1 cellular context compared by ENCODE assay signal in the genomic region with DNA sequence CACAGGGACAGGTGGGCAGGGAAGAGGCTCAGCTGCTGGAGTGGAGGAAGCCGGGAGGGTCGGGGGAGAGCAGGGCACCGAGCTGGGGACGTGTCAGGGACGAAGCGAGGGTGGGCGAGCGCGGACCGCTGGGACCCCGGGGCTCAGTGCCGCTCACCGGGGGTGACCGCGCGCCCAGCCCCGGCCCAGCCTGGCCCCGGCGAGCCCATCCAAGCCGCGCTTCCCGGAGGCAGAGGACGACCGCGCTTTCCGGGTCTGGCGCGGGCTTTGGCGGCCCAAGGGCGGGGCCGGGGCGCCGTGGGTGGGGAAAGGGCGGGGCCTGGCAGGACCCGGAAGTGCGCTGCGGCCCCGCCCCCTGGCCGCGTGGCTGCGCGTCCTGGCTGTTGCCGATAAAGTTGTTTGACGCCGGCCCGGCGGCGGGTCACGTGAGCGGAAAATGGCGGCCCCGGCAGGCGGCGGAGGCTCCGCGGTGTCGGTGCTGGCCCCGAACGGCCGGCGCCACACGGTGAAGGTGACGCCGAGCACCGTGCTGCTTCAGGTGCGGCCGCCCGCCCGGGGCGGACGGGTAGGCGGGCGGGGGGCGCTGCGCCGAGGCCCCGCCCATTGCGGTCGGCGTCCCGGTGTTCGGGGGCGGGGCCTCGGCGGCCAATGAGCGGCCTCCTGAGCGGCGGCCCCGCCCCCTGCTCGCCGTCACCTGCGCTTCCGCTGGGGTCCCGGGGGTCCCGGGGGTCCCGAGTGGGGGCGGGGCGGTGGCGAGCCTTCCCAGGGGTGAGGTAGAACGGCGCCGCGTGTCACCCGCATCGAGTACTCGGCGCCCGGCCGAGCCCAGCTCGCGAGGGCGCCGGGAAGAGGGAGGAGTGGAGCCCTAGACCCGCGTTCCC.
TF ChIP-seq lines count a peak whose summit lies in the region.

A gene with protein sequence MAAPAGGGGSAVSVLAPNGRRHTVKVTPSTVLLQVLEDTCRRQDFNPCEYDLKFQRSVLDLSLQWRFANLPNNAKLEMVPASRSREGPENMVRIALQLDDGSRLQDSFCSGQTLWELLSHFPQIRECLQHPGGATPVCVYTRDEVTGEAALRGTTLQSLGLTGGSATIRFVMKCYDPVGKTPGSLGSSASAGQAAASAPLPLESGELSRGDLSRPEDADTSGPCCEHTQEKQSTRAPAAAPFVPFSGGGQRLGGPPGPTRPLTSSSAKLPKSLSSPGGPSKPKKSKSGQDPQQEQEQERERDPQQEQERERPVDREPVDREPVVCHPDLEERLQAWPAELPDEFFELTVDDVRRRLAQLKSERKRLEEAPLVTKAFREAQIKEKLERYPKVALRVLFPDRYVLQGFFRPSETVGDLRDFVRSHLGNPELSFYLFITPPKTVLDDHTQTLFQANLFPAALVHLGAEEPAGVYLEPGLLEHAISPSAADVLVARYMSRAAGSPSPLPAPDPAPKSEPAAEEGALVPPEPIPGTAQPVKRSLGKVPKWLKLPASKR (plus strand): TSS at position 419 of the 881 bp plus-strand sequence. CDS start 18 bp downstream, at position 437.

TF ChIP-seq in HepG2, 621 proteins besides CTCF, POLR2A, EP300 and RAD21 (continued from another document and continues in another):
- TF ChIP-seq GMEB2 (CRISPR knock-in tag; IDR thresholded peaks at IDR 0.05; ENCODE audit: low read depth) (peak; percentile 92), HDAC1 (CRISPR knock-in tag; IDR thresholded peaks at IDR 0.05) (peak; percentile 87), MAFG (CRISPR knock-in tag; IDR thresholded peaks at IDR 0.05) (no peak), DNMT1 (CRISPR knock-in tag; IDR thresholded peaks at IDR 0.05) (0 out of 2 replicates have a peak, but pooled peaks have one; percentile 24), SOX6 (IDR thresholded peaks at IDR 0.05) (no peak), SOX6 (CRISPR knock-in tag; IDR thresholded peaks at IDR 0.05) (peak; percentile 63), HNRNPK (IDR thresholded peaks at IDR 0.05; ENCODE audit: low read depth, low read length, poor library complexity, severe bottlenecking) (peak; percentile 54), PHB2 (IDR thresholded peaks at IDR 0.05; ENCODE audit: partially characterized antibody) (no peak), ZNF451 (CRISPR knock-in tag; IDR thresholded peaks at IDR 0.05) (0 out of 2 replicates have a peak, but pooled peaks have one; percentile 82), SAP130 (CRISPR knock-in tag; IDR thresholded peaks at IDR 0.05; ENCODE audit: low read depth) (peak; percentile 95), RXRA (CRISPR knock-in tag; IDR thresholded peaks at IDR 0.05) (no peak; the same call in 1 of the 2 replicates), DDIT3 (CRISPR knock-in tag; IDR thresholded peaks at IDR 0.05) (no peak), NFIB (CRISPR knock-in tag; IDR thresholded peaks at IDR 0.05; ENCODE audit: borderline replicate concordance) (no peak), ZNF747 (CRISPR knock-in tag; IDR thresholded peaks at IDR 0.05; ENCODE audit: borderline replicate concordance) (peak; percentile 57; the same call in 1 of the 2 replicates), GABPA (IDR thresholded peaks at IDR 0.05; ENCODE audit: low read depth, low read length) (peak; percentile 60), GABPA (CRISPR knock-in tag; IDR thresholded peaks at IDR 0.05; ENCODE audit: low read depth) (peak; percentile 68), CENPT (CRISPR knock-in tag; IDR thresholded peaks at IDR 0.05; ENCODE audit: low read depth) (peak; percentile 43; the same call in 1 of the 2 replicates), ZNF430 (CRISPR knock-in tag; IDR thresholded peaks at IDR 0.05) (peak; percentile 42; the same call in 1 of the 2 replicates), ZBTB26 (CRISPR knock-in tag; IDR thresholded peaks at IDR 0.05; ENCODE audit: borderline replicate concordance) (0 out of 2 replicates have a peak, but pooled peaks have one; percentile 54), ETV5 (CRISPR knock-in tag; IDR thresholded peaks at IDR 0.05; ENCODE audit: borderline replicate concordance) (peak; percentile 59; the same call in 1 of the 2 replicates), ZNF746 (CRISPR knock-in tag; IDR thresholded peaks at IDR 0.05) (peak; percentile 36; the same call in 1 of the 2 replicates), ZNF383 (CRISPR knock-in tag; IDR thresholded peaks at IDR 0.05; ENCODE audit: borderline replicate concordance) (no peak), SMAD1 (CRISPR knock-in tag; IDR thresholded peaks at IDR 0.05; ENCODE audit: borderline replicate concordance, low read depth) (peak; percentile 56), FOXO1 (CRISPR knock-in tag; IDR thresholded peaks at IDR 0.05) (peak; percentile 81; the same call in 1 of the 2 replicates), ASH2L (IDR thresholded peaks at IDR 0.05; ENCODE audit: insufficient read length, low read depth, low read length) (peak; percentile 95), ZNF24 (IDR thresholded peaks at IDR 0.05) (0 out of 2 replicates have a peak, but pooled peaks have one; percentile 32), SAFB2 (CRISPR knock-in tag; IDR thresholded peaks at IDR 0.05; ENCODE audit: borderline replicate concordance, low read depth) (peak; percentile 46), NFE2L1 (CRISPR knock-in tag; IDR thresholded peaks at IDR 0.05; ENCODE audit: borderline replicate concordance) (no peak), ZBTB7A (CRISPR knock-in tag; IDR thresholded peaks at IDR 0.05) (peak; percentile 99), WIZ (CRISPR knock-in tag; IDR thresholded peaks at IDR 0.05) (0 out of 2 replicates have a peak, but pooled peaks have one; percentile 14)
- TF ChIP-seq, protein P1, sequence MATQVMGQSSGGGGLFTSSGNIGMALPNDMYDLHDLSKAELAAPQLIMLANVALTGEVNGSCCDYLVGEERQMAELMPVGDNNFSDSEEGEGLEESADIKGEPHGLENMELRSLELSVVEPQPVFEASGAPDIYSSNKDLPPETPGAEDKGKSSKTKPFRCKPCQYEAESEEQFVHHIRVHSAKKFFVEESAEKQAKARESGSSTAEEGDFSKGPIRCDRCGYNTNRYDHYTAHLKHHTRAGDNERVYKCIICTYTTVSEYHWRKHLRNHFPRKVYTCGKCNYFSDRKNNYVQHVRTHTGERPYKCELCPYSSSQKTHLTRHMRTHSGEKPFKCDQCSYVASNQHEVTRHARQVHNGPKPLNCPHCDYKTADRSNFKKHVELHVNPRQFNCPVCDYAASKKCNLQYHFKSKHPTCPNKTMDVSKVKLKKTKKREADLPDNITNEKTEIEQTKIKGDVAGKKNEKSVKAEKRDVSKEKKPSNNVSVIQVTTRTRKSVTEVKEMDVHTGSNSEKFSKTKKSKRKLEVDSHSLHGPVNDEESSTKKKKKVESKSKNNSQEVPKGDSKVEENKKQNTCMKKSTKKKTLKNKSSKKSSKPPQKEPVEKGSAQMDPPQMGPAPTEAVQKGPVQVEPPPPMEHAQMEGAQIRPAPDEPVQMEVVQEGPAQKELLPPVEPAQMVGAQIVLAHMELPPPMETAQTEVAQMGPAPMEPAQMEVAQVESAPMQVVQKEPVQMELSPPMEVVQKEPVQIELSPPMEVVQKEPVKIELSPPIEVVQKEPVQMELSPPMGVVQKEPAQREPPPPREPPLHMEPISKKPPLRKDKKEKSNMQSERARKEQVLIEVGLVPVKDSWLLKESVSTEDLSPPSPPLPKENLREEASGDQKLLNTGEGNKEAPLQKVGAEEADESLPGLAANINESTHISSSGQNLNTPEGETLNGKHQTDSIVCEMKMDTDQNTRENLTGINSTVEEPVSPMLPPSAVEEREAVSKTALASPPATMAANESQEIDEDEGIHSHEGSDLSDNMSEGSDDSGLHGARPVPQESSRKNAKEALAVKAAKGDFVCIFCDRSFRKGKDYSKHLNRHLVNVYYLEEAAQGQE (IDR thresholded peaks at IDR 0.05; ENCODE audit: borderline replicate concordance in 1 of 2, low read depth in 1 of 2, low read length in 2 of 2), result no peak
- TF ChIP-seq, protein P2, sequence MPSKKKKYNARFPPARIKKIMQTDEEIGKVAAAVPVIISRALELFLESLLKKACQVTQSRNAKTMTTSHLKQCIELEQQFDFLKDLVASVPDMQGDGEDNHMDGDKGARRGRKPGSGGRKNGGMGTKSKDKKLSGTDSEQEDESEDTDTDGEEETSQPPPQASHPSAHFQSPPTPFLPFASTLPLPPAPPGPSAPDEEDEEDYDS (CRISPR knock-in tag; IDR thresholded peaks at IDR 0.05), result peak; percentile 46; the same call in 1 of the 2 replicates
- TF ChIP-seq, protein P3, sequence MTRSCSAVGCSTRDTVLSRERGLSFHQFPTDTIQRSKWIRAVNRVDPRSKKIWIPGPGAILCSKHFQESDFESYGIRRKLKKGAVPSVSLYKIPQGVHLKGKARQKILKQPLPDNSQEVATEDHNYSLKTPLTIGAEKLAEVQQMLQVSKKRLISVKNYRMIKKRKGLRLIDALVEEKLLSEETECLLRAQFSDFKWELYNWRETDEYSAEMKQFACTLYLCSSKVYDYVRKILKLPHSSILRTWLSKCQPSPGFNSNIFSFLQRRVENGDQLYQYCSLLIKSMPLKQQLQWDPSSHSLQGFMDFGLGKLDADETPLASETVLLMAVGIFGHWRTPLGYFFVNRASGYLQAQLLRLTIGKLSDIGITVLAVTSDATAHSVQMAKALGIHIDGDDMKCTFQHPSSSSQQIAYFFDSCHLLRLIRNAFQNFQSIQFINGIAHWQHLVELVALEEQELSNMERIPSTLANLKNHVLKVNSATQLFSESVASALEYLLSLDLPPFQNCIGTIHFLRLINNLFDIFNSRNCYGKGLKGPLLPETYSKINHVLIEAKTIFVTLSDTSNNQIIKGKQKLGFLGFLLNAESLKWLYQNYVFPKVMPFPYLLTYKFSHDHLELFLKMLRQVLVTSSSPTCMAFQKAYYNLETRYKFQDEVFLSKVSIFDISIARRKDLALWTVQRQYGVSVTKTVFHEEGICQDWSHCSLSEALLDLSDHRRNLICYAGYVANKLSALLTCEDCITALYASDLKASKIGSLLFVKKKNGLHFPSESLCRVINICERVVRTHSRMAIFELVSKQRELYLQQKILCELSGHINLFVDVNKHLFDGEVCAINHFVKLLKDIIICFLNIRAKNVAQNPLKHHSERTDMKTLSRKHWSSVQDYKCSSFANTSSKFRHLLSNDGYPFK (CRISPR knock-in tag; IDR thresholded peaks at IDR 0.05; ENCODE audit: borderline replicate concordance), result peak; percentile 7; the same call in 1 of the 2 replicates
- TF ChIP-seq, protein P4, sequence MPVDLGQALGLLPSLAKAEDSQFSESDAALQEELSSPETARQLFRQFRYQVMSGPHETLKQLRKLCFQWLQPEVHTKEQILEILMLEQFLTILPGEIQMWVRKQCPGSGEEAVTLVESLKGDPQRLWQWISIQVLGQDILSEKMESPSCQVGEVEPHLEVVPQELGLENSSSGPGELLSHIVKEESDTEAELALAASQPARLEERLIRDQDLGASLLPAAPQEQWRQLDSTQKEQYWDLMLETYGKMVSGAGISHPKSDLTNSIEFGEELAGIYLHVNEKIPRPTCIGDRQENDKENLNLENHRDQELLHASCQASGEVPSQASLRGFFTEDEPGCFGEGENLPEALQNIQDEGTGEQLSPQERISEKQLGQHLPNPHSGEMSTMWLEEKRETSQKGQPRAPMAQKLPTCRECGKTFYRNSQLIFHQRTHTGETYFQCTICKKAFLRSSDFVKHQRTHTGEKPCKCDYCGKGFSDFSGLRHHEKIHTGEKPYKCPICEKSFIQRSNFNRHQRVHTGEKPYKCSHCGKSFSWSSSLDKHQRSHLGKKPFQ (CRISPR knock-in tag; IDR thresholded peaks at IDR 0.05; ENCODE audit: insufficient replicate concordance), result no peak
- TF ChIP-seq, protein P5, sequence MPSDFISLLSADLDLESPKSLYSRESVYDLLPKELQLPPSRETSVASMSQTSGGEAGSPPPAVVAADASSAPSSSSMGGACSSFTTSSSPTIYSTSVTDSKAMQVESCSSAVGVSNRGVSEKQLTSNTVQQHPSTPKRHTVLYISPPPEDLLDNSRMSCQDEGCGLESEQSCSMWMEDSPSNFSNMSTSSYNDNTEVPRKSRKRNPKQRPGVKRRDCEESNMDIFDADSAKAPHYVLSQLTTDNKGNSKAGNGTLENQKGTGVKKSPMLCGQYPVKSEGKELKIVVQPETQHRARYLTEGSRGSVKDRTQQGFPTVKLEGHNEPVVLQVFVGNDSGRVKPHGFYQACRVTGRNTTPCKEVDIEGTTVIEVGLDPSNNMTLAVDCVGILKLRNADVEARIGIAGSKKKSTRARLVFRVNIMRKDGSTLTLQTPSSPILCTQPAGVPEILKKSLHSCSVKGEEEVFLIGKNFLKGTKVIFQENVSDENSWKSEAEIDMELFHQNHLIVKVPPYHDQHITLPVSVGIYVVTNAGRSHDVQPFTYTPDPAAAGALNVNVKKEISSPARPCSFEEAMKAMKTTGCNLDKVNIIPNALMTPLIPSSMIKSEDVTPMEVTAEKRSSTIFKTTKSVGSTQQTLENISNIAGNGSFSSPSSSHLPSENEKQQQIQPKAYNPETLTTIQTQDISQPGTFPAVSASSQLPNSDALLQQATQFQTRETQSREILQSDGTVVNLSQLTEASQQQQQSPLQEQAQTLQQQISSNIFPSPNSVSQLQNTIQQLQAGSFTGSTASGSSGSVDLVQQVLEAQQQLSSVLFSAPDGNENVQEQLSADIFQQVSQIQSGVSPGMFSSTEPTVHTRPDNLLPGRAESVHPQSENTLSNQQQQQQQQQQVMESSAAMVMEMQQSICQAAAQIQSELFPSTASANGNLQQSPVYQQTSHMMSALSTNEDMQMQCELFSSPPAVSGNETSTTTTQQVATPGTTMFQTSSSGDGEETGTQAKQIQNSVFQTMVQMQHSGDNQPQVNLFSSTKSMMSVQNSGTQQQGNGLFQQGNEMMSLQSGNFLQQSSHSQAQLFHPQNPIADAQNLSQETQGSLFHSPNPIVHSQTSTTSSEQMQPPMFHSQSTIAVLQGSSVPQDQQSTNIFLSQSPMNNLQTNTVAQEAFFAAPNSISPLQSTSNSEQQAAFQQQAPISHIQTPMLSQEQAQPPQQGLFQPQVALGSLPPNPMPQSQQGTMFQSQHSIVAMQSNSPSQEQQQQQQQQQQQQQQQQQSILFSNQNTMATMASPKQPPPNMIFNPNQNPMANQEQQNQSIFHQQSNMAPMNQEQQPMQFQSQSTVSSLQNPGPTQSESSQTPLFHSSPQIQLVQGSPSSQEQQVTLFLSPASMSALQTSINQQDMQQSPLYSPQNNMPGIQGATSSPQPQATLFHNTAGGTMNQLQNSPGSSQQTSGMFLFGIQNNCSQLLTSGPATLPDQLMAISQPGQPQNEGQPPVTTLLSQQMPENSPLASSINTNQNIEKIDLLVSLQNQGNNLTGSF (CRISPR knock-in tag; IDR thresholded peaks at IDR 0.05), result peak; percentile 30
